In genomic region chr3:48439820-48440589, GRCh38 we compare ENCODE assay signal across 8 cellular contexts. TPM values are rescaled to one million over a fixed set of nuclear protein-coding genes. Genes with fewer than 3 reads are reported as not detected.
DNase-seq lines count a peak whose midpoint lies in the region; ATAC-seq, FAIRE-seq and TF ChIP-seq lines count a peak whose summit lies in the region.

TSS of gene CCDC51 (minus strand) at chr3:48440119. CDS start at chr3:48435128, 4,991 bp downstream.
TSS of gene TMA7 (plus strand) at chr3:48440257. CDS start at chr3:48440297, 40 bp downstream.

- H4K8ac ChIP-seq in H1 (ENCODE audit: extremely low read depth, insufficient read depth, low read length): peak within 1 kb of the TSS; percentile 97

- no peaks in the 10 kb centered on the region for H3K9me3 ChIP-seq in Caco-2
- no peaks in the 10 kb centered on the region for H3K9me3 ChIP-seq in NT2/D1 (ENCODE audit: insufficient read depth, low read length)
- no peaks in the 10 kb centered on the region for H3K9me3 ChIP-seq in H1 (ENCODE audit: insufficient read depth in 2 of 2, low read depth in 1 of 2, low read length in 1 of 2)

- DNase-seq in Caco-2 (peak; percentile 98 to 99), HUDEP-2 (lab: John Stamatoyannopoulos, UW; ENCODE audit: unreplicated experiment in 76 of 76) (peak in 75 of 76 experiments; percentile 43 to 98 (median 96)), NT2/D1 (ENCODE audit: low read depth, low spot score) (peak; percentile 98), H1 (ENCODE audit: low read depth in 1 of 2, low spot score in 2 of 2) (peak; percentile 94 to 97), memory B cell (ENCODE audit: low spot score in 2 of 2) (peak; percentile 94 to 96)
- DNase-seq in activated CD8-positive, alpha-beta memory T cell treated with anti-CD3 and anti-CD28 coated beads, Interleukin-2, amount 10 ng/mL, durations not matched to agents 7 days and 5 days: peak; percentile 99
- DNase-seq in stimulated activated CD8-positive, alpha-beta memory T cell treated with anti-CD3 and anti-CD28 coated beads, Interleukin-12 subunit alpha, Interleukin-12 subunit beta, amount 100 ng/mL, for 24 hours (ENCODE audit: extremely low read depth): peak; percentile 93

- no peak for TF ChIP-seq RAD21 in H1 (IDR thresholded peaks at IDR 0.05 in 1 of 2, conservative IDR thresholded peaks at IDR 0.05 in 1 of 2; ENCODE audit: low read depth in 2 of 2, low read length in 2 of 2)

- peaks cover 3% of the 10 kb centered on the region; the same call in 1 of the 2 replicates for H3K23me2 ChIP-seq in H1 (ENCODE audit: low read depth, low read length)

- H2BK15ac ChIP-seq in H1 (ENCODE audit: low read length): peak within 1 kb of the TSS; percentile 99; the same call in 1 of the 2 replicates

- intact Hi-C loops in Caco-2 (cut with micrococcal nuclease; ENCODE audit: unreplicated experiment): loop anchor here (5.0 kb wide), 1 partner anchor 253 kb away; the partner anchor contains the start of gene CDC25A

- WGBS in H1 (ENCODE audit: extremely low coverage in 1 of 2, insufficient coverage in 1 of 2, insufficient read length in 1 of 2, insufficient replicate concordance in 2 of 2, low coverage in 1 of 2, low lambda C conversion rate in 2 of 2, missing lambda C conversion rate in 1 of 2), 2 experiments: 2% methylated on average over 54 of the region's 54 CpGs; no CpG with 5 or more reads in 1 of the 2 experiments

- peak; percentile 77 to 88; a peak in 2 of 3 replicates for TF ChIP-seq POLR2A in H1 (IDR thresholded peaks at IDR 0.05; ENCODE audit: control extremely low read depth in 1 of 2, low read depth in 2 of 2, low read length in 2 of 2)

- peak within 1 kb of the TSS; percentile 75 for H3K27ac Mint-ChIP-seq in Caco-2 (ENCODE audit: unreplicated experiment)
- H3K27ac Mint-ChIP-seq in activated CD8-positive, alpha-beta memory T cell treated with anti-CD3 and anti-CD28 coated beads, Interleukin-2, amount 10 ng/mL, durations not matched to agents 7 days and 5 days: peak within 1 kb of the TSS; percentile 97
- H3K27ac Mint-ChIP-seq in memory B cell: peak within 1 kb of the TSS; percentile 93

- peaks cover 5 to 40% of the 10 kb centered on the region in 2 experiments; a peak in 3 of 4 replicates for H3K79me2 ChIP-seq in H1 (ENCODE audit: control insufficient read depth in 1 of 2, insufficient read depth in 2 of 2, low read length in 2 of 2)

- H2BK12ac ChIP-seq in H1 (ENCODE audit: low read depth, low read length): peak within 1 kb of the TSS; percentile 97; the same call in 1 of the 2 replicates

- FAIRE-seq in H1 (lab: Jason Lieb, UNC): peak; percentile 84

- H3K4ac ChIP-seq in H1 (replicated peaks; ENCODE audit: insufficient read length, low read depth, low read length): peak within 1 kb of the TSS; percentile 95

- no peaks in the 10 kb centered on the region for H3K27me3 Mint-ChIP-seq in Caco-2 (ENCODE audit: insufficient read depth, unreplicated experiment)
- no peaks in the 10 kb centered on the region for H3K27me3 Mint-ChIP-seq in activated CD8-positive, alpha-beta memory T cell treated with anti-CD3 and anti-CD28 coated beads, Interleukin-2, amount 10 ng/mL, durations not matched to agents 7 days and 5 days
- no peaks in the 10 kb centered on the region for H3K27me3 Mint-ChIP-seq in memory B cell

- H3K9ac ChIP-seq in NT2/D1 (ENCODE audit: insufficient read length, low read depth): peak within 1 kb of the TSS; percentile 99
- H3K9ac ChIP-seq in H1 (replicated peaks in 1 of 4; ENCODE audit: extremely low read depth in 1 of 4, low read depth in 3 of 4, low read length in 3 of 4): peak within 1 kb of the TSS; percentile 82 to 94 (median 87)

- H3K9me3 Mint-ChIP-seq in Caco-2 (ENCODE audit: unreplicated experiment) (no peaks in the 10 kb centered on the region), memory B cell (no peaks in the 10 kb centered on the region)
- no peaks in the 10 kb centered on the region for H3K9me3 Mint-ChIP-seq in activated CD8-positive, alpha-beta memory T cell treated with anti-CD3 and anti-CD28 coated beads, Interleukin-2, amount 10 ng/mL, durations not matched to agents 7 days and 5 days (ENCODE audit: low read depth)

- H3K36me3 Mint-ChIP-seq in Caco-2 (ENCODE audit: insufficient read depth, unreplicated experiment) (peaks cover 55% of the 10 kb centered on the region), memory B cell (peaks cover 5% of the 10 kb centered on the region)
- peaks cover 27% of the 10 kb centered on the region for H3K36me3 Mint-ChIP-seq in activated CD8-positive, alpha-beta memory T cell treated with anti-CD3 and anti-CD28 coated beads, Interleukin-2, amount 10 ng/mL, durations not matched to agents 7 days and 5 days

- H3K4me1 ChIP-seq in Caco-2: peaks cover 17% of the 10 kb centered on the region
- peaks cover 3% of the 10 kb centered on the region for H3K4me1 ChIP-seq in NT2/D1 (ENCODE audit: insufficient read depth, insufficient read length)
- peaks cover 0 to 8% (median 3%) of the 10 kb centered on the region in 4 experiments; a peak in 5 of 7 replicates for H3K4me1 ChIP-seq in H1 (replicated peaks in 1 of 4; ENCODE audit: control insufficient read depth in 3 of 4, insufficient read depth in 4 of 4, low read length in 3 of 4)

- peak within 1 kb of the TSS; percentile 24; the same call in 1 of the 2 replicates for H2AFZ ChIP-seq in H1 (ENCODE audit: low read length)

- H3K18ac ChIP-seq in H1 (ENCODE audit: extremely low read depth, low read length): peak within 1 kb of the TSS; percentile 100

- 0 out of 2 replicates have a peak within 1 kb of the TSS, but pooled peaks have one; percentile 61 for H2BK20ac ChIP-seq in H1 (ENCODE audit: low read length)

- H3K23ac ChIP-seq in H1 (ENCODE audit: insufficient read length): no peak within 1 kb of the TSS

- H3K36me3 ChIP-seq in Caco-2 (ENCODE audit: control insufficient read depth, insufficient read depth, low read length) (no peaks in the 10 kb centered on the region; the same call in 1 of the 2 replicates), NT2/D1 (ENCODE audit: insufficient read depth, insufficient read length, low read length) (peaks cover 50% of the 10 kb centered on the region), H1 (ENCODE audit: control insufficient read depth in 2 of 4, insufficient read depth in 4 of 4, low read length in 3 of 4) (peaks cover 3 to 27% (median 13%) of the 10 kb centered on the region in 4 experiments; a peak in 5 of 8 replicates)

- H2BK120ac ChIP-seq in H1 (replicated peaks; ENCODE audit: low read depth, low read length): peak within 1 kb of the TSS; percentile 94

- POLR2A ChIA-PET in Caco-2 (lab: Charles Lee): interaction anchor here (0.5 to 2.0 kb wide), 16 partner anchors 9 to 629 kb away, joined by 3 to 14 read pairs (median 4); partner anchors contain the start of genes CDC25A, PFKFB4, PLXNB1 and ZNF589
- POLR2A ChIA-PET in H1 (lab: Charles Lee; ENCODE audit: partially characterized antibody): interaction anchor here (0.6 to 10.3 kb wide), 34 partner anchors 10 to 567 kb away, joined by 3 to 233 read pairs (median 4); partner anchors contain the start of genes CDC25A, PFKFB4, PLXNB1 and SHISA5

- ATAC-seq in GM21381 (IDR thresholded peaks at IDR 0.05; ENCODE audit: unreplicated experiment): peak; percentile 93
- ATAC-seq in activated CD8-positive, alpha-beta memory T cell treated with anti-CD3 and anti-CD28 coated beads, Interleukin-2, amount 10 ng/mL, durations not matched to agents 7 days and 5 days: peak; percentile 96
- peak; percentile 93 for ATAC-seq in memory B cell (ENCODE audit: low read depth)

- peaks cover 10% of the 10 kb centered on the region for H3K4me1 Mint-ChIP-seq in Caco-2 (ENCODE audit: low read depth, unreplicated experiment)
- H3K4me1 Mint-ChIP-seq in activated CD8-positive, alpha-beta memory T cell treated with anti-CD3 and anti-CD28 coated beads, Interleukin-2, amount 10 ng/mL, durations not matched to agents 7 days and 5 days: peaks cover 45% of the 10 kb centered on the region
- H3K4me1 Mint-ChIP-seq in memory B cell: peaks cover 18% of the 10 kb centered on the region

- peaks cover 8% of the 10 kb centered on the region for H3K79me1 ChIP-seq in H1 (ENCODE audit: low read depth, low read length)

- peak within 1 kb of the TSS; percentile 83 for H3K56ac ChIP-seq in H1 (replicated peaks; ENCODE audit: insufficient read length, low read depth, low read length)

- no TSS peak for BruUV-seq in Caco-2 (replicated peaks; lab: Mats Ljungman, UMichigan)

- peaks cover 0 to 6% of the 10 kb centered on the region in 2 experiments for H4K20me1 ChIP-seq in H1 (replicated peaks in 1 of 2; ENCODE audit: control insufficient read depth in 1 of 2, insufficient read depth in 2 of 2, low read length in 2 of 2)

- CTCF ChIA-PET in Caco-2 (lab: Charles Lee) (interaction anchor here (0.6 to 2.1 kb wide), 16 partner anchors 9 to 245 kb away, joined by 3 to 31 read pairs (median 4); partner anchors contain the start of gene PFKFB4), H1 (lab: Charles Lee; ENCODE audit: partially characterized antibody) (interaction anchor here (0.8 to 2.5 kb wide), 13 partner anchors 12 to 548 kb away, joined by 3 to 16 read pairs (median 5); partner anchors contain the start of gene PFKFB4)
- CTCF ChIA-PET in activated CD8-positive, alpha-beta memory T cell treated with anti-CD3 and anti-CD28 coated beads, Interleukin-2, amount 10 ng/mL, durations not matched to agents 7 days and 5 days (lab: Charles Lee): interaction anchor here (0.6 to 3.4 kb wide), 24 partner anchors 8 to 210 kb away, joined by 3 to 24 read pairs (median 4); partner anchors contain the start of genes PFKFB4, PLXNB1, UQCRC1 and ZNF589

- TF ChIP-seq CTCF in Caco-2 (IDR thresholded peaks at IDR 0.05; ENCODE audit: insufficient read depth in 1 of 2, low read depth in 1 of 2, low read length in 1 of 2, severe bottlenecking in 1 of 2, unreplicated experiment in 1 of 2): no peak
- no peak for TF ChIP-seq CTCF in H1 (IDR thresholded peaks at IDR 0.05; ENCODE audit: control extremely low read depth in 1 of 3, insufficient read depth in 1 of 3, low read depth in 1 of 3, low read length in 3 of 3)

- peak within 1 kb of the TSS; percentile 90 for H3K4me3 Mint-ChIP-seq in Caco-2 (ENCODE audit: unreplicated experiment)
- peak within 1 kb of the TSS; percentile 97 for H3K4me3 Mint-ChIP-seq in activated CD8-positive, alpha-beta memory T cell treated with anti-CD3 and anti-CD28 coated beads, Interleukin-2, amount 10 ng/mL, durations not matched to agents 7 days and 5 days
- H3K4me3 Mint-ChIP-seq in memory B cell: peak within 1 kb of the TSS; percentile 93

- H4K5ac ChIP-seq in H1 (ENCODE audit: insufficient read length, low read depth, low read length): peak within 1 kb of the TSS; percentile 97

- peak within 1 kb of the TSS; percentile 54; the same call in 1 of the 2 replicates for H2AK5ac ChIP-seq in H1 (ENCODE audit: low read depth, low read length)

- no peak for TF ChIP-seq EP300 in H1 (IDR thresholded peaks at IDR 0.05; ENCODE audit: borderline replicate concordance in 1 of 2, low read depth in 2 of 2, low read length in 2 of 2)

- peak within 1 kb of the TSS; percentile 99 for H2BK5ac ChIP-seq in H1 (ENCODE audit: low read depth, low read length)

- H3K27ac ChIP-seq in H1 (ENCODE audit: low read depth, low read length): peak within 1 kb of the TSS; percentile 80

- H3K27me3 ChIP-seq in Caco-2 (replicated peaks; ENCODE audit: control insufficient read depth, insufficient read depth, low read length) (no peaks in the 10 kb centered on the region), NT2/D1 (ENCODE audit: insufficient read depth, insufficient read length) (no peaks in the 10 kb centered on the region), H1 (replicated peaks in 1 of 4; ENCODE audit: control insufficient read depth in 3 of 4, extremely low read depth in 1 of 4, insufficient read depth in 3 of 4, low read length in 3 of 4) (no peaks in the 10 kb centered on the region)

- H3K4me3 ChIP-seq in Caco-2 (ENCODE audit: low read depth, low read length) (peak within 1 kb of the TSS; percentile 91), NT2/D1 (ENCODE audit: insufficient read length, low read depth) (peak within 1 kb of the TSS; percentile 95), H1 (ENCODE audit: extremely low read depth in 1 of 4, insufficient read depth in 2 of 4, low read depth in 3 of 4, low read length in 4 of 4) (peak within 1 kb of the TSS; percentile 80 to 99 (median 94))

- H3K4me2 ChIP-seq in H1 (ENCODE audit: insufficient read depth in 1 of 2, low read depth in 2 of 2, low read length in 2 of 2): peak within 1 kb of the TSS; percentile 77 to 89

- H3K14ac ChIP-seq in H1 (ENCODE audit: insufficient read length): no peak within 1 kb of the TSS

- H4K91ac ChIP-seq in H1 (replicated peaks; ENCODE audit: insufficient read length, low read length): peak within 1 kb of the TSS; percentile 91

RNA-seq across cellular contexts. Expression of gene CCDC51, which starts in this region (rescaled TPM):
- 48.9 and 59.5 TPM in 2 replicates for total RNA-seq in Caco-2 (2022)
- total RNA-seq in activated CD8-positive, alpha-beta memory T cell treated with anti-CD3 and anti-CD28 coated beads, Interleukin-2, amount 10 ng/mL, durations not matched to agents 7 days and 5 days: 10 to 100 TPM; 18.4 to 21.9 TPM
- total RNA-seq in H1 (2021; fragmentation: NEBNext Ultra II Directional; extraction: Animal tissue kit (Norgen Biotek cat#: 25700)): 20.3 and 21.3 TPM in 2 replicates
- polyA plus RNA-seq in H1 (2011; rRNA removed): 19.7 and 21.4 TPM in 2 replicates
- 26.3 TPM for polyA plus RNA-seq in H1 (2011; cell fraction: cytosol; rRNA removed)
- 18.4 TPM for polyA plus RNA-seq in H1 (2011; cell fraction: nucleus; rRNA removed)
- 24.1 to 30.2 TPM (median 28.9 TPM) in 4 replicates for polyA plus RNA-seq in H1 (2012, experiment 1 of 2)
- polyA plus RNA-seq in H1 (2012, experiment 2 of 2): 17.1 TPM
- 16.7 TPM for polyA plus RNA-seq in H1 (2013, experiment 1 of 2)
- polyA plus RNA-seq in H1 (2013, experiment 2 of 2): 16.9 TPM
- 17.1 and 17.4 TPM in 2 replicates for polyA minus RNA-seq in H1 (2011; rRNA and poly(A)+ RNA removed)
- polyA minus RNA-seq in H1 (2011; cell fraction: cytosol; rRNA and poly(A)+ RNA removed): 7.3 TPM
- polyA minus RNA-seq in H1 (2011; cell fraction: nucleus; rRNA and poly(A)+ RNA removed): 7.7 TPM

RNA-seq across cellular contexts. Expression of gene TMA7, which starts in this region (rescaled TPM):
- 205 and 227 TPM in 2 replicates for total RNA-seq in Caco-2 (2022)
- total RNA-seq in activated CD8-positive, alpha-beta memory T cell treated with anti-CD3 and anti-CD28 coated beads, Interleukin-2, amount 10 ng/mL, durations not matched to agents 7 days and 5 days: 100 to 1,000 TPM; 219 to 298 TPM
- total RNA-seq in H1 (2021; fragmentation: NEBNext Ultra II Directional; extraction: Animal tissue kit (Norgen Biotek cat#: 25700)): 305 and 322 TPM in 2 replicates
- 83.3 and 138 TPM in 2 replicates for polyA plus RNA-seq in H1 (2011; rRNA removed)
- polyA plus RNA-seq in H1 (2011; cell fraction: cytosol; rRNA removed): 282 TPM
- polyA plus RNA-seq in H1 (2011; cell fraction: nucleus; rRNA removed): 36.5 TPM
- polyA plus RNA-seq in H1 (2012, experiment 1 of 2): 470 to 570 TPM (median 490 TPM) in 4 replicates
- polyA plus RNA-seq in H1 (2012, experiment 2 of 2): 141 TPM
- polyA plus RNA-seq in H1 (2013, experiment 1 of 2): 965 TPM
- 959 TPM for polyA plus RNA-seq in H1 (2013, experiment 2 of 2)
- polyA minus RNA-seq in H1 (2011; rRNA and poly(A)+ RNA removed): 8.2 and 9.6 TPM in 2 replicates
- polyA minus RNA-seq in H1 (2011; cell fraction: cytosol; rRNA and poly(A)+ RNA removed): 42.3 TPM
- 34.3 TPM for polyA minus RNA-seq in H1 (2011; cell fraction: nucleus; rRNA and poly(A)+ RNA removed)

Comparison
In these comparisons a context has a peak if more than half of its experiments do, and no peak if none do; other contexts are left out.
1. Peak in every context shown above with its lines: DNase-seq, ATAC-seq, H3K4me3 ChIP-seq and H3K27ac ChIP-seq.